In genomic region chr9:85964949-85965348, GRCh38 we compare ENCODE assay signal across 26 cellular contexts.
"Had no signal": no experiment of that assay in that cellular context is flagged by ENCODE, and none has a peak within 500 bp of the region (broad histone marks: within the 10 kb centered on the region; RNA-seq: fewer than 3 reads in every experiment).

No MANE protein-coding gene starts in this region.

- H3K4me3 Mint-ChIP-seq: activated naive CD8-positive, alpha-beta T cell treated with anti-CD3 and anti-CD28 coated beads for 36 hours; activated T-cell treated with anti-CD3 and anti-CD28 coated beads, Interleukin-2, amount 50 U/mL, for 24 hours; central memory CD8-positive, alpha-beta T cell had no signal

- H3K4me2 ChIP-seq: SK-N-SH had no signal

- H3K4me1 ChIP-seq: SJSA1 had no signal

- H3K27me3 Mint-ChIP-seq: activated naive CD8-positive, alpha-beta T cell treated with anti-CD3 and anti-CD28 coated beads for 36 hours; activated T-cell treated with anti-CD3 and anti-CD28 coated beads, Interleukin-2, amount 50 U/mL, for 24 hours; central memory CD8-positive, alpha-beta T cell had no signal

- H3K4me1 Mint-ChIP-seq: activated naive CD8-positive, alpha-beta T cell treated with anti-CD3 and anti-CD28 coated beads for 36 hours; central memory CD8-positive, alpha-beta T cell had no signal

- H3K27ac ChIP-seq: cardiac muscle cell, colonic mucosa, SJSA1 had no signal

- DNase-seq: activated CD4-positive, alpha-beta T cell treated with anti-CD3 and anti-CD28 coated beads, Interleukin-2, amount 50 U/mL, for 4 hours; activated effector memory CD4-positive, alpha-beta T cell treated with Interleukin-2 at 50 U/mL for 16 hours; activated naive CD4-positive, alpha-beta T cell; activated naive CD4-positive, alpha-beta T cell treated with anti-CD3 and anti-CD28 coated beads, Interleukin-2, amount 50 U/mL, for 16 hours; activated naive CD8-positive, alpha-beta T cell treated with anti-CD3 and anti-CD28 coated beads for 36 hours; activated T-cell treated with anti-CD3 and anti-CD28 coated beads, Interleukin-2, amount 50 U/mL, for 24 hours; amniotic stem cell; aorta; colonic mucosa; Karpas-422; KBM-7; NCI-H1105; NCI-H1417 treated with DMSO at 0.1 percent for 48 hours; NCI-H187 treated with DMSO at 0.1 percent for 48 hours; NCI-H2081 treated with DMSO at 0.1 percent for 48 hours; NCI-H226; NCI-H446 treated with DMSO at 0.1 percent for 48 hours; NCI-H524; NCI-H69; SHP77 treated with DMSO at 0.1 percent for 48 hours; SK-N-SH; T1000 had no signal

- H3K9me3 ChIP-seq: colonic mucosa, SJSA1, SK-N-SH had no signal

- H3K27me3 ChIP-seq: cardiac muscle cell, colonic mucosa, SJSA1 had no signal

- H3K4me3 ChIP-seq: cardiac muscle cell, colonic mucosa, SJSA1 had no signal

- H3K27ac Mint-ChIP-seq: activated naive CD8-positive, alpha-beta T cell treated with anti-CD3 and anti-CD28 coated beads for 36 hours; activated T-cell treated with anti-CD3 and anti-CD28 coated beads, Interleukin-2, amount 50 U/mL, for 24 hours had no signal

- ATAC-seq: Panc1 had no signal

- H3K9me3 Mint-ChIP-seq: activated naive CD8-positive, alpha-beta T cell treated with anti-CD3 and anti-CD28 coated beads for 36 hours; activated T-cell treated with anti-CD3 and anti-CD28 coated beads, Interleukin-2, amount 50 U/mL, for 24 hours; central memory CD8-positive, alpha-beta T cell had no signal
